ENCODE assay signal across 1 cellular context in the genomic region with DNA sequence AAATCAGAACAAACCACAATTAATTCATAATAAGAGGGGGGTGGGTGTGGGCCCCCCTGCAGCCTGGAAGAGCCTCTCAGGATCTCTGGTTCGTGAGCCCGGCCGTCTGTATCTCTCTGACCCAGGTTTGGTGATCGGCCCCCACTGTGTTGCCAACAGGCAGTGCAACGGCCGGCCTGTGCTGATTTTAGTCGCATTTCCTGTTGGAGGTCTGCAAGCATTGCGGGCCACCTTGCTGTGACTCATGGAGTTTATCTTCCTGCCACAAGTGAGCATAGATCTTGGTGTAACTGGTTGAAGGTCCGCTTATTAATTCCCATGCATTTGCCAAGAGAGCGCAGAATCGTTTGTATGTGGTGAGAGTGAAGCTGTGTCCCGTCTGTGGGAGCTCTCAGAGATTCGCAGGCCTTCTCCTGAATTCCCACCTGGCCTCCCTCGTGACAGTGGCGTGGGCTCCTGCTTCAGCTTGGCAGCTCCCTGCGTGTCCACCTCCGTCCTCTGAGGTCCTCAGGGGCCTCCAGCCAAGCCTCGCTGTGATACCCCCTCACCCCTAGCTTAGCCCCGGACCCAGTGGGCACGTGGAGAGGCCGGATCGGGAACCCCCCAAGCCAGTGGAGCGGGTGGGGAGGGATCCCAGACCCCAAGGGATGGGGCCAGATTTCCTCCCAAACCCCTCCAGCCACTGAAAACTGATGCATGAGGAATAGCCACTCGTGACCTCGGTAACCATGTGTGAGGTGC.
TF ChIP-seq lines count a peak whose summit lies in the region.

No MANE protein-coding gene starts in this region.

TF ChIP-seq in H1, 55 proteins besides CTCF, POLR2A, EP300 and RAD21 (continued from another document):
- TF ChIP-seq BCL11A (IDR thresholded peaks at IDR 0.05; ENCODE audit: low read depth in 2 of 2, low read length in 2 of 2), result no peak
- TF ChIP-seq POLR2AphosphoS5 (IDR thresholded peaks at IDR 0.05; ENCODE audit: low read depth, low read length), result no peak
- no peak for TF ChIP-seq SRF (IDR thresholded peaks at IDR 0.05; ENCODE audit: low read depth, low read length)
- no peak for TF ChIP-seq CEBPB (IDR thresholded peaks at IDR 0.05; ENCODE audit: low read depth, low read length)
- TF ChIP-seq, protein P1, sequence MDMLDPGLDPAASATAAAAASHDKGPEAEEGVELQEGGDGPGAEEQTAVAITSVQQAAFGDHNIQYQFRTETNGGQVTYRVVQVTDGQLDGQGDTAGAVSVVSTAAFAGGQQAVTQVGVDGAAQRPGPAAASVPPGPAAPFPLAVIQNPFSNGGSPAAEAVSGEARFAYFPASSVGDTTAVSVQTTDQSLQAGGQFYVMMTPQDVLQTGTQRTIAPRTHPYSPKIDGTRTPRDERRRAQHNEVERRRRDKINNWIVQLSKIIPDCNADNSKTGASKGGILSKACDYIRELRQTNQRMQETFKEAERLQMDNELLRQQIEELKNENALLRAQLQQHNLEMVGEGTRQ (IDR thresholded peaks at IDR 0.05; ENCODE audit: low read length), result no peak
- TF ChIP-seq RNF2 (IDR thresholded peaks at IDR 0.05; ENCODE audit: borderline replicate concordance, low read depth, low read length, missing control alignments, poor library complexity, severe bottlenecking), result no peak
- no peak for TF ChIP-seq ZNF274 (IDR thresholded peaks at IDR 0.05; ENCODE audit: borderline replicate concordance, extremely low read depth, low read length)
- TF ChIP-seq, protein P2, sequence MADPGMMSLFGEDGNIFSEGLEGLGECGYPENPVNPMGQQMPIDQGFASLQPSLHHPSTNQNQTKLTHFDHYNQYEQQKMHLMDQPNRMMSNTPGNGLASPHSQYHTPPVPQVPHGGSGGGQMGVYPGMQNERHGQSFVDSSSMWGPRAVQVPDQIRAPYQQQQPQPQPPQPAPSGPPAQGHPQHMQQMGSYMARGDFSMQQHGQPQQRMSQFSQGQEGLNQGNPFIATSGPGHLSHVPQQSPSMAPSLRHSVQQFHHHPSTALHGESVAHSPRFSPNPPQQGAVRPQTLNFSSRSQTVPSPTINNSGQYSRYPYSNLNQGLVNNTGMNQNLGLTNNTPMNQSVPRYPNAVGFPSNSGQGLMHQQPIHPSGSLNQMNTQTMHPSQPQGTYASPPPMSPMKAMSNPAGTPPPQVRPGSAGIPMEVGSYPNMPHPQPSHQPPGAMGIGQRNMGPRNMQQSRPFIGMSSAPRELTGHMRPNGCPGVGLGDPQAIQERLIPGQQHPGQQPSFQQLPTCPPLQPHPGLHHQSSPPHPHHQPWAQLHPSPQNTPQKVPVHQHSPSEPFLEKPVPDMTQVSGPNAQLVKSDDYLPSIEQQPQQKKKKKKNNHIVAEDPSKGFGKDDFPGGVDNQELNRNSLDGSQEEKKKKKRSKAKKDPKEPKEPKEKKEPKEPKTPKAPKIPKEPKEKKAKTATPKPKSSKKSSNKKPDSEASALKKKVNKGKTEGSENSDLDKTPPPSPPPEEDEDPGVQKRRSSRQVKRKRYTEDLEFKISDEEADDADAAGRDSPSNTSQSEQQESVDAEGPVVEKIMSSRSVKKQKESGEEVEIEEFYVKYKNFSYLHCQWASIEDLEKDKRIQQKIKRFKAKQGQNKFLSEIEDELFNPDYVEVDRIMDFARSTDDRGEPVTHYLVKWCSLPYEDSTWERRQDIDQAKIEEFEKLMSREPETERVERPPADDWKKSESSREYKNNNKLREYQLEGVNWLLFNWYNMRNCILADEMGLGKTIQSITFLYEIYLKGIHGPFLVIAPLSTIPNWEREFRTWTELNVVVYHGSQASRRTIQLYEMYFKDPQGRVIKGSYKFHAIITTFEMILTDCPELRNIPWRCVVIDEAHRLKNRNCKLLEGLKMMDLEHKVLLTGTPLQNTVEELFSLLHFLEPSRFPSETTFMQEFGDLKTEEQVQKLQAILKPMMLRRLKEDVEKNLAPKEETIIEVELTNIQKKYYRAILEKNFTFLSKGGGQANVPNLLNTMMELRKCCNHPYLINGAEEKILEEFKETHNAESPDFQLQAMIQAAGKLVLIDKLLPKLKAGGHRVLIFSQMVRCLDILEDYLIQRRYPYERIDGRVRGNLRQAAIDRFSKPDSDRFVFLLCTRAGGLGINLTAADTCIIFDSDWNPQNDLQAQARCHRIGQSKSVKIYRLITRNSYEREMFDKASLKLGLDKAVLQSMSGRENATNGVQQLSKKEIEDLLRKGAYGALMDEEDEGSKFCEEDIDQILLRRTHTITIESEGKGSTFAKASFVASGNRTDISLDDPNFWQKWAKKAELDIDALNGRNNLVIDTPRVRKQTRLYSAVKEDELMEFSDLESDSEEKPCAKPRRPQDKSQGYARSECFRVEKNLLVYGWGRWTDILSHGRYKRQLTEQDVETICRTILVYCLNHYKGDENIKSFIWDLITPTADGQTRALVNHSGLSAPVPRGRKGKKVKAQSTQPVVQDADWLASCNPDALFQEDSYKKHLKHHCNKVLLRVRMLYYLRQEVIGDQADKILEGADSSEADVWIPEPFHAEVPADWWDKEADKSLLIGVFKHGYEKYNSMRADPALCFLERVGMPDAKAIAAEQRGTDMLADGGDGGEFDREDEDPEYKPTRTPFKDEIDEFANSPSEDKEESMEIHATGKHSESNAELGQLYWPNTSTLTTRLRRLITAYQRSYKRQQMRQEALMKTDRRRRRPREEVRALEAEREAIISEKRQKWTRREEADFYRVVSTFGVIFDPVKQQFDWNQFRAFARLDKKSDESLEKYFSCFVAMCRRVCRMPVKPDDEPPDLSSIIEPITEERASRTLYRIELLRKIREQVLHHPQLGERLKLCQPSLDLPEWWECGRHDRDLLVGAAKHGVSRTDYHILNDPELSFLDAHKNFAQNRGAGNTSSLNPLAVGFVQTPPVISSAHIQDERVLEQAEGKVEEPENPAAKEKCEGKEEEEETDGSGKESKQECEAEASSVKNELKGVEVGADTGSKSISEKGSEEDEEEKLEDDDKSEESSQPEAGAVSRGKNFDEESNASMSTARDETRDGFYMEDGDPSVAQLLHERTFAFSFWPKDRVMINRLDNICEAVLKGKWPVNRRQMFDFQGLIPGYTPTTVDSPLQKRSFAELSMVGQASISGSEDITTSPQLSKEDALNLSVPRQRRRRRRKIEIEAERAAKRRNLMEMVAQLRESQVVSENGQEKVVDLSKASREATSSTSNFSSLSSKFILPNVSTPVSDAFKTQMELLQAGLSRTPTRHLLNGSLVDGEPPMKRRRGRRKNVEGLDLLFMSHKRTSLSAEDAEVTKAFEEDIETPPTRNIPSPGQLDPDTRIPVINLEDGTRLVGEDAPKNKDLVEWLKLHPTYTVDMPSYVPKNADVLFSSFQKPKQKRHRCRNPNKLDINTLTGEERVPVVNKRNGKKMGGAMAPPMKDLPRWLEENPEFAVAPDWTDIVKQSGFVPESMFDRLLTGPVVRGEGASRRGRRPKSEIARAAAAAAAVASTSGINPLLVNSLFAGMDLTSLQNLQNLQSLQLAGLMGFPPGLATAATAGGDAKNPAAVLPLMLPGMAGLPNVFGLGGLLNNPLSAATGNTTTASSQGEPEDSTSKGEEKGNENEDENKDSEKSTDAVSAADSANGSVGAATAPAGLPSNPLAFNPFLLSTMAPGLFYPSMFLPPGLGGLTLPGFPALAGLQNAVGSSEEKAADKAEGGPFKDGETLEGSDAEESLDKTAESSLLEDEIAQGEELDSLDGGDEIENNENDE (IDR thresholded peaks at IDR 0.05; ENCODE audit: insufficient replicate concordance, low read length), result no peak
- TF ChIP-seq JUND (IDR thresholded peaks at IDR 0.05; ENCODE audit: low read length), result no peak
